In the genomic region with DNA sequence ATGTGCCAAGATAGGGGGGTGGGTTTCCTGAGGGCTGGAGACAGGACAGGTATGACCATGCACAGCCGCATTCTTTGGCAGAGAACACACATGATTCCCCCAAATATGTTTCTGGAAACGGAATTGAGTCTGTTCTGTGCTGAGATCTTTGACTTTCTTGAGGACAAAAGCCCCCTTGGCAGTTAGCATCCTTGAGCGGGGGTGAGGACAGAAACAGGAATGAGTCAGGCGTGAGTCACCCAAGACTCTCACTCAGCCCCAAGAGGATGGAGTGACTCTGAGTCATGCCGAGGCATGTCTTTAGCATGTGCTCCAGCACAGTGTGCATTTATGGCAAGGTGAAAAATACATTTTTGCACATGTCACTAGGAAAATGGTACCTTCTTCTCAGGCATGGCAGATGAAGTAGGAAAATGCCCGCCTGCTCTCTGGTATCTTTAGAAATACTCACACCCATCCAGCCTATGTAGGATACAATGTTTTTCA, we compare ENCODE assay signal across 8 cellular contexts. TPM values are rescaled to one million over a fixed set of nuclear protein-coding genes. Genes with fewer than 3 reads are reported as not detected.
DNase-seq lines count a peak whose midpoint lies in the region; ATAC-seq and TF ChIP-seq lines count a peak whose summit lies in the region.

No MANE protein-coding gene starts in this region.

- in situ Hi-C loops in astrocyte of the spinal cord (cut with HindIII; ENCODE audit: low sequenced_read_pairs) = no loop called here

- H3K4me3 ChIP-seq in AG04450 (ENCODE audit: low read depth, low read length) (no peak overlapping the region; the same call in 1 of the 2 replicates), astrocyte of the spinal cord (ENCODE audit: low read depth, low read length) (no peak overlapping the region)

- DNase-seq in AG04450 (ENCODE audit: low read depth, low spot score) (peak; percentile 81), T-helper 9 cell (peak; percentile 61), astrocyte of the spinal cord (ENCODE audit: low read depth, low spot score) (peak; percentile 95), left lobe of liver (ENCODE audit: low spot score) (no peak), NCI-H526 treated with DMSO at 0.1 percent for 48 hours (lab: John Stamatoyannopoulos, UW) (no peak)
- peak; percentile 57 for DNase-seq in stimulated activated CD8-positive, alpha-beta memory T cell treated with anti-CD3 and anti-CD28 coated beads, Interleukin-15, amount 100 ng/mL, for 1 hour (ENCODE audit: low read depth)

- H3K27me3 ChIP-seq in AG04450 (ENCODE audit: control insufficient read depth, insufficient read depth, low read length) = no peaks in the 10 kb centered on the region

- no peak for TF ChIP-seq CTCF in AG04450 (IDR thresholded peaks at IDR 0.05; ENCODE audit: low read depth, low read length)
- no peak for TF ChIP-seq CTCF in astrocyte of the spinal cord (IDR thresholded peaks at IDR 0.05; ENCODE audit: low read depth, low read length)

- TF ChIP-seq POLR2A in GM19099 (IDR thresholded peaks at IDR 0.05; ENCODE audit: extremely low read depth, insufficient read length, low read depth) = peak; percentile 35

- POLR2A ChIA-PET in AG04450 (lab: Yijun Ruan, JAX) = no interaction called here

- no peaks in the 10 kb centered on the region for H3K9me3 ChIP-seq in AG04450 (ENCODE audit: control insufficient read depth, insufficient read depth, low read length)

- peak; percentile 73 for ATAC-seq in HG03378 (IDR thresholded peaks at IDR 0.05; ENCODE audit: unreplicated experiment)
- peak; percentile 42 for ATAC-seq in left lobe of liver

- CTCF ChIA-PET in AG04450 (lab: Charles Lee) = interaction anchor here (0.7 to 8.2 kb wide), 5 partner anchors 20 to 336 kb away, joined by 3 to 59 read pairs (median 5); no protein-coding TSS in a partner anchor

- peak overlapping the region; percentile 85 for H3K27ac ChIP-seq in AG04450 (ENCODE audit: low read depth, low read length)

RNA-seq across cellular contexts. Expression of a gene that starts 52.1 kb away (rescaled TPM):
- 420 and 467 TPM in 2 replicates for polyA plus RNA-seq in AG04450 (2011; rRNA removed)
- 143 and 159 TPM in 2 replicates for polyA minus RNA-seq in AG04450 (2011; rRNA and poly(A)+ RNA removed)
- total RNA-seq in left lobe of liver = 133 TPM

Comparison
In these comparisons a context has a peak if more than half of its experiments do, and no peak if none do; other contexts are left out.
1. DNase-seq: peak in AG04450 (single experiment), T-helper 9 cell (single experiment), astrocyte of the spinal cord (single experiment) and stimulated activated CD8-positive, alpha-beta memory T cell treated with anti-CD3 and anti-CD28 coated beads, Interleukin-15, amount 100 ng/mL, for 1 hour (single experiment); none in left lobe of liver (single experiment) and NCI-H526 treated with DMSO at 0.1 percent for 48 hours (single experiment).